In genomic region chr3:108589081-108589997, GRCh38 we compare ENCODE assay signal across 8 cellular contexts. TPM values are rescaled to one million over a fixed set of nuclear protein-coding genes. Genes with fewer than 3 reads are reported as not detected.
A peak's percentile ranks its signal among the peaks of the same experiment; 100 is the strongest.
DNase-seq lines count a peak whose midpoint lies in the region; ATAC-seq and TF ChIP-seq lines count a peak whose summit lies in the region.

TSS of gene CIP2A (minus strand) at chr3:108589438. CDS start at chr3:108589375, 63 bp downstream.
TSS of gene DZIP3 (plus strand) at chr3:108589722. CDS start at chr3:108605407, 15,685 bp downstream.

- DNase-seq in DMS79 treated with DMSO at 0.1 percent for 48 hours (lab: John Stamatoyannopoulos, UW) (peak; percentile 91), Panc1 (ENCODE audit: low read depth, low spot score) (peak; percentile 94)
- DNase-seq in activated T-cell treated with anti-CD3 and anti-CD28 coated beads, Interleukin-2, amount 50 U/mL, for 48 hours, result peak; percentile 91
- DNase-seq in stimulated activated CD8-positive, alpha-beta memory T cell treated with anti-CD3 and anti-CD28 coated beads, Interleukin-4, amount 100 ng/mL, for 48 hours, result peak; percentile 91

- no peaks in the 10 kb centered on the region for H3K9me3 ChIP-seq in Panc1 (ENCODE audit: control insufficient read depth, insufficient read depth, low read depth, low read length)
- no peaks in the 10 kb centered on the region for H3K9me3 ChIP-seq in mucosa of stomach (ENCODE audit: control insufficient read depth, low read length)

- peak within 1 kb of the TSS; percentile 60 for H3K4me3 ChIP-seq in KMS-11 (IDR thresholded peaks at IDR 0.05; ENCODE audit: insufficient read depth, low read depth, low read length)
- H3K4me3 ChIP-seq in Panc1 (ENCODE audit: low read depth in 2 of 2, low read length in 2 of 2), result peak within 1 kb of the TSS; percentile 86 to 96
- peak within 1 kb of the TSS; percentile 98 for H3K4me3 ChIP-seq in mucosa of stomach (ENCODE audit: low read length)

- peaks cover 47% of the 10 kb centered on the region for H3K79me2 ChIP-seq in KMS-11 (ENCODE audit: insufficient read depth, low read depth)

- peak; percentile 89 for ATAC-seq in GM21786 (IDR thresholded peaks at IDR 0.05; ENCODE audit: unreplicated experiment)
- ATAC-seq in Panc1, result peak; percentile 99
- peak; percentile 94 for ATAC-seq in esophagus mucosa

- intact Hi-C loops in Panc1 (cut with micrococcal nuclease; ENCODE audit: unreplicated experiment), result no loop called here

- no peak for TF ChIP-seq CTCF in KMS-11 (conservative IDR thresholded peaks at IDR 0.05; ENCODE audit: low read depth, low read length)
- TF ChIP-seq CTCF in Panc1 (IDR thresholded peaks at IDR 0.05), result no peak

- peaks cover 4% of the 10 kb centered on the region; the same call in 1 of the 2 replicates for H4K20me1 ChIP-seq in KMS-11 (ENCODE audit: insufficient read depth)

- POLR2A ChIA-PET in Panc1 (lab: Charles Lee), result interaction anchor here (0.5 to 1.6 kb wide), 2 partner anchors 9 to 30 kb away, joined by 3 to 6 read pairs; no protein-coding TSS in a partner anchor

- BruUV-seq in Panc1 (replicated peaks; lab: Mats Ljungman, UMichigan), result no TSS peak

- H2AFZ ChIP-seq in KMS-11 (ENCODE audit: low read depth), result peak within 1 kb of the TSS; percentile 93

- CTCF ChIA-PET in Panc1 (lab: Charles Lee), result interaction anchor here (0.7 kb wide), 1 partner anchor 325 kb away, joined by 4 read pairs; no protein-coding TSS in a partner anchor

- H3K36me3 ChIP-seq in KMS-11 (ENCODE audit: insufficient read depth), result peaks cover under 1% of the 10 kb centered on the region
- peaks cover 16% of the 10 kb centered on the region for H3K36me3 ChIP-seq in Panc1 (ENCODE audit: control insufficient read depth, insufficient read depth, low read length)
- no peaks in the 10 kb centered on the region for H3K36me3 ChIP-seq in mucosa of stomach (ENCODE audit: control insufficient read depth, insufficient read depth, low read length)

- peak within 1 kb of the TSS; percentile 63 for H3K4me2 ChIP-seq in KMS-11

- H3K9ac ChIP-seq in KMS-11 (peak within 1 kb of the TSS; percentile 91), mucosa of stomach (ENCODE audit: low read length) (peak within 1 kb of the TSS; percentile 99)

- H3K4me1 ChIP-seq in KMS-11 (ENCODE audit: low read depth, poor library complexity, severe bottlenecking), result peaks cover 35% of the 10 kb centered on the region
- peaks cover 17% of the 10 kb centered on the region for H3K4me1 ChIP-seq in Panc1 (ENCODE audit: control insufficient read depth, insufficient read depth, low read length)
- peaks cover 4% of the 10 kb centered on the region for H3K4me1 ChIP-seq in mucosa of stomach (ENCODE audit: control insufficient read depth, insufficient read depth, low read length)

- H3K27ac ChIP-seq in KMS-11 (peak within 1 kb of the TSS; percentile 90), Panc1 (ENCODE audit: low read length) (peak within 1 kb of the TSS; percentile 99)

- in situ Hi-C loops in Panc1 (cut with HindIII; ENCODE audit: low pct_unique_long_range_greater_than_20kb, low sequenced_read_pairs), result no loop called here

- no peaks in the 10 kb centered on the region for H3K27me3 ChIP-seq in KMS-11 (ENCODE audit: insufficient read depth, low read depth)
- no peaks in the 10 kb centered on the region for H3K27me3 ChIP-seq in Panc1 (ENCODE audit: control insufficient read depth, insufficient read depth, low read length)
- H3K27me3 ChIP-seq in mucosa of stomach (ENCODE audit: control insufficient read depth, insufficient read depth, low read length), result no peaks in the 10 kb centered on the region

RNA-seq across cellular contexts. Expression of gene CIP2A, which starts in this region (rescaled TPM):
- 52.0 TPM for total RNA-seq in Panc1 (2021; ENCODE audit: unreplicated experiment)
- 10.3 TPM for polyA plus RNA-seq in Panc1 (2012; ENCODE audit: insufficient read length)
- total RNA-seq in esophagus mucosa, result 6.9 TPM

RNA-seq across cellular contexts. Expression of gene DZIP3, which starts in this region (rescaled TPM):
- total RNA-seq in Panc1 (2021; ENCODE audit: unreplicated experiment) (30.9 TPM), esophagus mucosa (3.5 TPM)
- 13.1 TPM for polyA plus RNA-seq in Panc1 (2012; ENCODE audit: insufficient read length)

Comparison
In these comparisons a context has a peak if more than half of its experiments do, and no peak if none do; other contexts are left out.
1. Peak in every context shown above with its lines: DNase-seq, ATAC-seq, H3K4me3 ChIP-seq and H3K27ac ChIP-seq.